In genomic region chr1:184906771-184907170, GRCh38 we compare ENCODE assay signal across 1 cellular context.
TF ChIP-seq lines count a peak whose summit lies in the region.

No MANE protein-coding gene starts in this region.

TF ChIP-seq in K562, 482 proteins besides CTCF, POLR2A, EP300 and RAD21:
- TF ChIP-seq MEF2D (tag; conservative IDR thresholded peaks at IDR 0.05; ENCODE audit: low read depth) (peak; percentile 50; the same call in 1 of the 2 replicates), ZNF232 (CRISPR knock-in tag; IDR thresholded peaks at IDR 0.05) (no peak), SAFB2 (IDR thresholded peaks at IDR 0.05; ENCODE audit: borderline replicate concordance, low read depth, low read length, severe bottlenecking) (no peak)
